In genomic region chr11:95296165-95296564, GRCh38 we compare ENCODE assay signal across 13 cellular contexts.
DNase-seq lines count a peak whose midpoint lies in the region; ATAC-seq and TF ChIP-seq lines count a peak whose summit lies in the region.
"Had no signal": no experiment of that assay in that cellular context is flagged by ENCODE, and none has a peak within 500 bp of the region (broad histone marks: within the 10 kb centered on the region; RNA-seq: fewer than 3 reads in every experiment).

No MANE protein-coding gene starts in this region.

- no peak overlapping the region for H2AFZ ChIP-seq in OCI-LY3 (ENCODE audit: low read depth, low read length)

- no peaks in the 10 kb centered on the region for H3K9me3 ChIP-seq in OCI-LY3 (ENCODE audit: insufficient read depth, low read length)
- H3K9me3 ChIP-seq in neutrophil, result no peaks in the 10 kb centered on the region

- H3K27ac ChIP-seq in OCI-LY3 (ENCODE audit: low read length) (no peak overlapping the region), neutrophil (peak overlapping the region; percentile 25)
- H3K27ac ChIP-seq: HL-60 had no signal

- peak; percentile 12 for ATAC-seq in GM18505 (IDR thresholded peaks at IDR 0.05; ENCODE audit: unreplicated experiment)
- ATAC-seq in HG02642 (IDR thresholded peaks at IDR 0.05; ENCODE audit: poor library complexity, unreplicated experiment), result peak; percentile 4
- ATAC-seq in HG02610 (IDR thresholded peaks at IDR 0.05; ENCODE audit: unreplicated experiment), result no peak

- TF ChIP-seq POLR2A in GM18505 (IDR thresholded peaks at IDR 0.05; ENCODE audit: borderline replicate concordance, extremely low read depth, insufficient read depth, insufficient read length), result no peak

- peaks cover 36% of the 10 kb centered on the region for H3K4me1 ChIP-seq in OCI-LY3 (ENCODE audit: low read length)
- peaks cover 0 to 4% of the 10 kb centered on the region in 2 experiments for H3K4me1 ChIP-seq in neutrophil (ENCODE audit: control insufficient read depth in 1 of 2, insufficient read depth in 1 of 2, low read depth in 1 of 2, low read length in 1 of 2)

- DNase-seq in NCI-H446 (lab: John Stamatoyannopoulos, UW) (no peak), NCI-H82 (lab: John Stamatoyannopoulos, UW) (no peak), HUDEP-2 (lab: John Stamatoyannopoulos, UW; ENCODE audit: unreplicated experiment in 76 of 76) (no peak)
- DNase-seq: activated effector memory CD4-positive, alpha-beta T cell treated with anti-CD3 and anti-CD28 coated beads, Interleukin-2, amount 50 U/mL, for 16 hours; CD4-positive, CD25-positive, alpha-beta regulatory T cell; foreskin melanocyte; NCI-H146 had no signal

- H3K4me3 ChIP-seq in OCI-LY3 (ENCODE audit: low read length) (peak overlapping the region; percentile 71; the same call in 1 of the 2 replicates), neutrophil (ENCODE audit: low read depth in 1 of 2, low read length in 1 of 2) (no peak overlapping the region)

- TF ChIP-seq CTCF in OCI-LY3 (IDR thresholded peaks at IDR 0.05; ENCODE audit: low read depth, low read length) (no peak), neutrophil (IDR thresholded peaks at IDR 0.05) (no peak)

- H3K4me2 ChIP-seq in OCI-LY3 (ENCODE audit: low read length), result peak overlapping the region; percentile 92

- no peaks in the 10 kb centered on the region for H3K79me2 ChIP-seq in OCI-LY3 (ENCODE audit: low read length)

- H3K9ac ChIP-seq in OCI-LY3 (ENCODE audit: low read length), result no peak overlapping the region

- H3K27me3 ChIP-seq in OCI-LY3 (ENCODE audit: low read depth, low read length) (no peaks in the 10 kb centered on the region), neutrophil (no peaks in the 10 kb centered on the region)

- no peaks in the 10 kb centered on the region for H4K20me1 ChIP-seq in OCI-LY3 (ENCODE audit: insufficient read depth, low read length)

- H3K36me3 ChIP-seq in OCI-LY3 (replicated peaks; ENCODE audit: low read depth, low read length) (no peaks in the 10 kb centered on the region), neutrophil (no peaks in the 10 kb centered on the region)
